Comparison of ENCODE assay signal across 8 cellular contexts in genomic region chr5:140107312-140108092, GRCh38. TPM values are rescaled to one million over a fixed set of nuclear protein-coding genes. Genes with fewer than 3 reads are reported as not detected.
DNase-seq lines count a peak whose midpoint lies in the region; ATAC-seq and TF ChIP-seq lines count a peak whose summit lies in the region.

No MANE protein-coding gene starts in this region.

- no peaks in the 10 kb centered on the region for H3K27me3 ChIP-seq in adrenal gland
- H3K27me3 ChIP-seq in heart right ventricle = peaks cover 0 to 45% (median 0%) of the 10 kb centered on the region in 7 donors

- H3K9me3 Mint-ChIP-seq in progenitor cell of endocrine pancreas (ENCODE audit: low read depth) = no peaks in the 10 kb centered on the region

- peak; percentile 22; the same call in 1 of the 2 replicates for TF ChIP-seq CTCF in GM12874 (IDR thresholded peaks at IDR 0.05; ENCODE audit: insufficient read depth, low read depth, low read length)
- TF ChIP-seq CTCF in adrenal gland (IDR thresholded peaks at IDR 0.05) = peak in 4 of 6 experiments; percentile 10 to 35 (median 26)
- peak in 6 of 9 donors; percentile 2 to 53 (median 36) for TF ChIP-seq CTCF in heart right ventricle (IDR thresholded peaks at IDR 0.05)
- peak; percentile 38 for TF ChIP-seq CTCF in progenitor cell of endocrine pancreas (IDR thresholded peaks at IDR 0.05; ENCODE audit: unreplicated experiment)

- 0 to 4% (median 0%) methylated on average over 11 to 87 of the region's 88 CpGs for WGBS in adrenal gland, 4 donors
- 0 to 1% methylated on average over 55 to 80 of the region's 88 CpGs for WGBS in heart right ventricle, 2 donors

- intact Hi-C loops in adrenal gland (cut with DNase I) = no loop called here
- intact Hi-C loops in heart right ventricle (cut with DNase I) = loop anchor here in 6 of 10 donors (2.0 to 5.0 kb wide), 4 partner anchors 35 to 40 kb away; no protein-coding TSS in a partner anchor

- DNase-seq in NCI-H1105 (lab: John Stamatoyannopoulos, UW) = peak; percentile 55
- peak; percentile 96 for DNase-seq in SW480 (ENCODE audit: low spot score)
- DNase-seq in adrenal gland = peak; percentile 92 to 97 (median 94)
- DNase-seq in heart right ventricle = peak; percentile 93 to 95
- DNase-seq in progenitor cell of endocrine pancreas (ENCODE audit: low spot score, unreplicated experiment) = peak; percentile 84
- peak; percentile 95 for DNase-seq in ureter (ENCODE audit: low spot score)

- no peaks in the 10 kb centered on the region for H3K36me3 Mint-ChIP-seq in progenitor cell of endocrine pancreas (ENCODE audit: insufficient read depth)

- TF ChIP-seq POLR2A in adrenal gland (IDR thresholded peaks at IDR 0.05) = peak; percentile 73 to 88

- peak; percentile 91 for ATAC-seq in HG02642 (IDR thresholded peaks at IDR 0.05; ENCODE audit: poor library complexity, unreplicated experiment)
- peak; percentile 97 to 99 (median 98) for ATAC-seq in heart right ventricle

- H3K4me3 Mint-ChIP-seq in progenitor cell of endocrine pancreas (ENCODE audit: low read depth) = peak overlapping the region; percentile 87

- H3K27me3 Mint-ChIP-seq in progenitor cell of endocrine pancreas = peaks cover 81% of the 10 kb centered on the region

- H3K4me1 ChIP-seq in adrenal gland (replicated peaks in 1 of 2) (peaks cover 11 to 48% of the 10 kb centered on the region in 2 donors), heart right ventricle (peaks cover 0 to 53% (median 39%) of the 10 kb centered on the region in 9 donors)

- H3K27ac Mint-ChIP-seq in progenitor cell of endocrine pancreas = peak overlapping the region; percentile 98

- H3K36me3 ChIP-seq in adrenal gland (replicated peaks in 1 of 2) = no peaks in the 10 kb centered on the region
- H3K36me3 ChIP-seq in heart right ventricle = no peaks in the 10 kb centered on the region

- no peaks in the 10 kb centered on the region for H3K9me3 ChIP-seq in adrenal gland (replicated peaks in 1 of 3)
- H3K9me3 ChIP-seq in heart right ventricle = no peaks in the 10 kb centered on the region

- H3K4me3 ChIP-seq in adrenal gland = peak overlapping the region; percentile 19 to 81 (median 57)
- H3K4me3 ChIP-seq in heart right ventricle = peak overlapping the region; percentile 61 to 85 (median 76)

- H3K4me1 Mint-ChIP-seq in progenitor cell of endocrine pancreas (ENCODE audit: low read depth) = peaks cover 18% of the 10 kb centered on the region

- H3K27ac ChIP-seq in adrenal gland = peak overlapping the region; percentile 93 to 99 (median 97)
- peak overlapping the region; percentile 94 to 100 (median 98) for H3K27ac ChIP-seq in heart right ventricle

RNA-seq across cellular contexts. Expression of gene PURA, which starts 6.4 kb away (rescaled TPM):
- total RNA-seq in adrenal gland (10 to 100 TPM; 19.0 to 37.0 (median 25.4) TPM), heart right ventricle (10 to 100 TPM; 19.4 to 27.7 (median 24.5) TPM), progenitor cell of endocrine pancreas (7.0 and 7.7 TPM in 2 replicates), ureter (26.8 TPM)
- polyA plus RNA-seq in adrenal gland (10 to 100 TPM in 1 of 3 donors, 1 to 10 TPM in 2; 4.9 to 14.0 (median 10.0) TPM), heart right ventricle (1 to 10 TPM; 3.2 to 7.5 TPM)

RNA-seq across cellular contexts. Expression of gene IGIP, which starts 18.2 kb away (rescaled TPM):
- 10 to 100 TPM in 7 of 8 donors, 1 to 10 TPM in 1; 8.8 to 25.9 (median 13.8) TPM for total RNA-seq in adrenal gland
- polyA plus RNA-seq in adrenal gland = 10 to 100 TPM in 2 of 3 donors, 1 to 10 TPM in 1; 5.6 to 14.8 (median 10.9) TPM
- total RNA-seq in heart right ventricle = 10 to 100 TPM in 8 of 10 donors, 1 to 10 TPM in 2; 9.5 to 17.2 (median 13.0) TPM
- polyA plus RNA-seq in heart right ventricle = 10 to 100 TPM in 1 of 2 donors, 1 to 10 TPM in 1; 5.0 to 12.1 TPM
- 2.0 and 2.1 TPM in 2 replicates for total RNA-seq in progenitor cell of endocrine pancreas
- 15.9 TPM for total RNA-seq in ureter

Comparison
In these comparisons a context has a peak if more than half of its experiments do, and no peak if none do; other contexts are left out.
1. Peak in every context shown above with its lines: DNase-seq, ATAC-seq, H3K4me3 ChIP-seq and H3K27ac ChIP-seq.
2. intact Hi-C loops: an anchor here in heart right ventricle (2.0 to 5.0 kb wide); none called in adrenal gland.